Comparison of ENCODE assay signal across 20 cellular contexts in the genomic region with DNA sequence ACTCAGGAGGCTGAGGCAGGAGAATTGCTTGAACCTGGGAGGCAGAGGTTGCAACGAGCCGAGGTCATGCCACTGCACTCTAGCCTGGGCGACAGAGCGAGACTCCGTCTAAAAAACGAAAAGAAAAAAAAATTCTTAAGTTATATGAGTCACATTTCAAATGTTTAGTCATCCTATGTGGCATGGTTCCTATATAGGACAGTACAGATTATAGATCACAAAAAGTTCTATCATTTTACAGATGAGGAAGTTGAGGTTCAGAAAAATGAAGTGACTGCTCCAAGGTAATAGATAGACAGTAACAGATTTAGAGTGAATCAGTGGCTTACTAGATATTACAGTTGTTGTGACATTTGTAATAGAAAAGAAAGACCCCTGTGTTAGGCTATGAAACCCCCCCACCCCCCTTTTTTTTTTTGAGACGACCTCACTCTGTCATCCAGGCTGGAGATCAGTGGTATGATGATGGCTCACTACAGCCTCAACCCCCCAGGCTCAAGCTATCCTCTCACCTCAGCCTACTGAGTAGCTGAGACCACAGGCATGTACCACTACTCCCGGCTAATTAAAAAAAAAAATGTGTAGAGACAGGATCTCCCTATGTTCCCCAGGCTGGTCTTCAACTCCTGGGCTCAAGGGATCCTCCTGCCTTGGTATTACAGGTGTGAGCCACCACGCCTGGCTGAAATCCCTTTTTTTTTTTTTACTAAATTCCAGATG. TPM values are rescaled to one million over a fixed set of nuclear protein-coding genes. Genes with fewer than 3 reads are reported as not detected.
DNase-seq lines count a peak whose midpoint lies in the region; ATAC-seq and TF ChIP-seq lines count a peak whose summit lies in the region.
"Had no signal": no experiment of that assay in that cellular context is flagged by ENCODE, and none has a peak within 500 bp of the region (broad histone marks: within the 10 kb centered on the region; RNA-seq: fewer than 3 reads in every experiment).

No MANE protein-coding gene starts in this region.

- no peak for DNase-seq in CD4-positive, alpha-beta T cell
- DNase-seq in Daoy (ENCODE audit: low read depth) (peak; percentile 11), astrocyte of the hippocampus (ENCODE audit: low read depth, low spot score) (peak; percentile 53), NCI-H1436 treated with DMSO at 0.1 percent for 48 hours (lab: John Stamatoyannopoulos, UW) (no peak), medulla oblongata (ENCODE audit: extremely low spot score) (no peak), type B pancreatic cell (ENCODE audit: extremely low spot score, unreplicated experiment) (no peak)
- DNase-seq: activated CD4-positive, alpha-beta memory T cell treated with anti-CD3 and anti-CD28 coated beads, Interleukin-2, amount 10 ng/mL, durations not matched to agents 7 days and 5 days; GF-D8; NCI-H1092; NCI-H187 treated with DMSO at 0.1 percent for 48 hours; right lobe of liver; SK-N-SH; T-helper 2 cell; upper lobe of left lung had no signal

- TF ChIP-seq CTCF in CD4-positive, alpha-beta T cell (IDR thresholded peaks at IDR 0.05), result no peak
- TF ChIP-seq CTCF in OCI-LY3 (IDR thresholded peaks at IDR 0.05; ENCODE audit: low read depth, low read length) (no peak), type B pancreatic cell (conservative IDR thresholded peaks at IDR 0.05) (no peak)

- POLR2A ChIA-PET in CD4-positive, alpha-beta T cell (lab: Charles Lee), result no interaction called here

- H3K4me1 Mint-ChIP-seq in CD4-positive, alpha-beta T cell (ENCODE audit: low read depth), result peaks cover 67% of the 10 kb centered on the region
- peaks cover 7% of the 10 kb centered on the region for H3K4me1 Mint-ChIP-seq in type B pancreatic cell (ENCODE audit: unreplicated experiment)

- H3K27ac ChIP-seq in CD4-positive, alpha-beta T cell (ENCODE audit: low read depth, low read length), result no peak overlapping the region
- 0 out of 2 replicates have a peak overlapping the region, but pooled peaks have one; percentile 16 for H3K27ac ChIP-seq in OCI-LY3 (ENCODE audit: low read length)
- H3K27ac ChIP-seq: right lobe of liver, upper lobe of left lung, VCaP had no signal

- CTCF ChIA-PET in CD4-positive, alpha-beta T cell (lab: Charles Lee), result no interaction called here

- peak overlapping the region; percentile 54 for H3K4me2 ChIP-seq in OCI-LY3 (ENCODE audit: low read length)
- H3K4me2 ChIP-seq: SK-N-SH had no signal

- H3K9me3 ChIP-seq in CD4-positive, alpha-beta T cell (ENCODE audit: control insufficient read depth, low read length), result no peaks in the 10 kb centered on the region
- H3K9me3 ChIP-seq in OCI-LY3 (ENCODE audit: insufficient read depth, low read length), result no peaks in the 10 kb centered on the region
- H3K9me3 ChIP-seq: right lobe of liver, SK-N-SH, upper lobe of left lung had no signal

- ATAC-seq in CD4-positive, alpha-beta T cell (ENCODE audit: poor library complexity), result no peak
- ATAC-seq in HG02642 (IDR thresholded peaks at IDR 0.05; ENCODE audit: poor library complexity, unreplicated experiment), result no peak
- ATAC-seq: right lobe of liver had no signal

- H4K20me1 ChIP-seq in OCI-LY3 (ENCODE audit: insufficient read depth, low read length), result peaks cover 16% of the 10 kb centered on the region; the same call in 1 of the 2 replicates

- H3K36me3 ChIP-seq in OCI-LY3 (replicated peaks; ENCODE audit: low read depth, low read length), result no peaks in the 10 kb centered on the region
- H3K36me3 ChIP-seq: right lobe of liver, upper lobe of left lung had no signal

- H3K4me3 Mint-ChIP-seq in CD4-positive, alpha-beta T cell, result no peak overlapping the region
- no peak overlapping the region for H3K4me3 Mint-ChIP-seq in type B pancreatic cell
- H3K4me3 Mint-ChIP-seq: activated CD4-positive, alpha-beta memory T cell treated with anti-CD3 and anti-CD28 coated beads, Interleukin-2, amount 10 ng/mL, durations not matched to agents 7 days and 5 days; activated naive CD8-positive, alpha-beta T cell; central memory CD8-positive, alpha-beta T cell had no signal

- no peaks in the 10 kb centered on the region for H3K27me3 ChIP-seq in CD4-positive, alpha-beta T cell (ENCODE audit: control insufficient read depth, insufficient read depth, low read length)
- no peaks in the 10 kb centered on the region for H3K27me3 ChIP-seq in OCI-LY3 (ENCODE audit: low read depth, low read length)
- H3K27me3 ChIP-seq: right lobe of liver, upper lobe of left lung had no signal

- H3K27ac Mint-ChIP-seq in CD4-positive, alpha-beta T cell, result peak overlapping the region; percentile 25
- H3K27ac Mint-ChIP-seq in type B pancreatic cell, result no peak overlapping the region
- H3K27ac Mint-ChIP-seq: activated CD4-positive, alpha-beta memory T cell treated with anti-CD3 and anti-CD28 coated beads, Interleukin-2, amount 10 ng/mL, durations not matched to agents 7 days and 5 days had no signal

- peak overlapping the region; percentile 8; the same call in 1 of the 2 replicates for H3K9ac ChIP-seq in OCI-LY3 (ENCODE audit: low read length)
- H3K9ac ChIP-seq: SK-N-SH had no signal

- intact Hi-C loops in CD4-positive, alpha-beta T cell (cut with DNase I, micrococcal nuclease), result no loop called here

- H3K36me3 Mint-ChIP-seq in CD4-positive, alpha-beta T cell (ENCODE audit: low read depth), result peaks cover 14% of the 10 kb centered on the region
- H3K36me3 Mint-ChIP-seq in type B pancreatic cell, result peaks cover 18% of the 10 kb centered on the region
- H3K36me3 Mint-ChIP-seq: activated naive CD8-positive, alpha-beta T cell had no signal

- H2AFZ ChIP-seq in OCI-LY3 (ENCODE audit: low read depth, low read length), result no peak overlapping the region

- H3K79me2 ChIP-seq in OCI-LY3 (ENCODE audit: low read length), result peaks cover 49% of the 10 kb centered on the region

- H3K27me3 Mint-ChIP-seq in CD4-positive, alpha-beta T cell, result no peaks in the 10 kb centered on the region
- H3K27me3 Mint-ChIP-seq in type B pancreatic cell, result no peaks in the 10 kb centered on the region
- H3K27me3 Mint-ChIP-seq: activated CD4-positive, alpha-beta memory T cell treated with anti-CD3 and anti-CD28 coated beads, Interleukin-2, amount 10 ng/mL, durations not matched to agents 7 days and 5 days; activated naive CD8-positive, alpha-beta T cell; central memory CD8-positive, alpha-beta T cell had no signal

- no peaks in the 10 kb centered on the region for H3K9me3 Mint-ChIP-seq in CD4-positive, alpha-beta T cell
- H3K9me3 Mint-ChIP-seq in type B pancreatic cell, result no peaks in the 10 kb centered on the region
- H3K9me3 Mint-ChIP-seq: central memory CD8-positive, alpha-beta T cell had no signal

- peak overlapping the region; percentile 36 for H3K4me3 ChIP-seq in OCI-LY3 (ENCODE audit: low read length)
- H3K4me3 ChIP-seq: lung, right lobe of liver, upper lobe of left lung had no signal

- H3K4me1 ChIP-seq in OCI-LY3 (ENCODE audit: low read length), result peaks cover 28% of the 10 kb centered on the region
- H3K4me1 ChIP-seq: right lobe of liver, upper lobe of left lung had no signal

RNA-seq across cellular contexts. Expression of a gene that starts 22.7 kb away (rescaled TPM):
- 100 to 1,000 TPM in 1 of 2 experiments, 10 to 100 TPM in 1; 96.9 to 102 TPM for total RNA-seq in CD4-positive, alpha-beta T cell
- 5.6 and 20.3 TPM in 2 replicates for total RNA-seq in Daoy (2014; rRNA removed; shearing (Covaris generic))
- total RNA-seq in type B pancreatic cell (ENCODE audit: low replicate concordance), result 31.7 and 37.4 TPM in 2 replicates

Comparison
In these comparisons a context has a peak if more than half of its experiments do, and no peak if none do; other contexts are left out.
1. DNase-seq: peak in Daoy (single experiment) and astrocyte of the hippocampus (single experiment); none in CD4-positive, alpha-beta T cell (0 of 10), NCI-H1436 treated with DMSO at 0.1 percent for 48 hours (single experiment), medulla oblongata (single experiment) and type B pancreatic cell (single experiment).